28 cellular contexts compared by ENCODE assay signal in genomic region chr6:137913996-137914529, GRCh38.
"Had no signal": no experiment of that assay in that cellular context is flagged by ENCODE, and none has a peak within 500 bp of the region (broad histone marks: within the 10 kb centered on the region; RNA-seq: fewer than 3 reads in every experiment).

No MANE protein-coding gene starts in this region.

- H3K27me3 ChIP-seq: body of pancreas, esophagus muscularis mucosa, foreskin keratinocyte, gastrocnemius medialis, heart left ventricle had no signal

- H3K4me3 Mint-ChIP-seq: activated CD4-positive, alpha-beta memory T cell treated with anti-CD3 and anti-CD28 coated beads, Interleukin-2, amount 10 ng/mL, durations not matched to agents 7 days and 5 days; activated CD4-positive, alpha-beta T cell treated with anti-CD3 and anti-CD28 coated beads, Interleukin-2, amount 10 ng/mL, durations not matched to agents 7 days and 5 days; activated naive CD8-positive, alpha-beta T cell; activated T-cell treated with anti-CD3 and anti-CD28 coated beads, Interleukin-2, amount 50 U/mL, for 4 hours; activated T-helper 17 cell treated with anti-CD3 and anti-CD28 coated beads, Interleukin-2, amount 50 U/mL, for 72 hours; effector memory CD8-positive, alpha-beta T cell had no signal

- H3K27ac ChIP-seq: body of pancreas, esophagus muscularis mucosa, foreskin keratinocyte, gastrocnemius medialis, heart left ventricle had no signal

- H3K27me3 Mint-ChIP-seq: activated CD4-positive, alpha-beta memory T cell treated with anti-CD3 and anti-CD28 coated beads, Interleukin-2, amount 10 ng/mL, durations not matched to agents 7 days and 5 days; activated CD4-positive, alpha-beta T cell treated with anti-CD3 and anti-CD28 coated beads, Interleukin-2, amount 10 ng/mL, durations not matched to agents 7 days and 5 days; activated naive CD8-positive, alpha-beta T cell; activated T-helper 17 cell treated with anti-CD3 and anti-CD28 coated beads, Interleukin-2, amount 50 U/mL, for 72 hours had no signal

- FAIRE-seq: colon had no signal

- H3K36me3 ChIP-seq: esophagus muscularis mucosa, gastrocnemius medialis, heart left ventricle had no signal

- H3K4me1 ChIP-seq: body of pancreas, foreskin keratinocyte had no signal

- H3K4me3 ChIP-seq: body of pancreas, esophagus muscularis mucosa, gastrocnemius medialis, heart left ventricle had no signal

- DNase-seq: activated CD4-positive, alpha-beta memory T cell treated with anti-CD3 and anti-CD28 coated beads, Interleukin-2, amount 10 ng/mL, durations not matched to agents 7 days and 5 days; activated CD4-positive, alpha-beta T cell treated with anti-CD3 and anti-CD28 coated beads for 1 hour; activated CD4-positive, alpha-beta T cell treated with anti-CD3 and anti-CD28 coated beads for 4 hours; activated CD4-positive, alpha-beta T cell treated with anti-CD3 and anti-CD28 coated beads, Interleukin-2, amount 10 ng/mL, durations not matched to agents 7 days and 5 days; activated CD4-positive, alpha-beta T cell treated with anti-CD3 and anti-CD28 coated beads, Interleukin-2, amount 50 U/mL, for 4 hours; activated effector memory CD4-positive, alpha-beta T cell treated with Interleukin-2 at 50 U/mL for 16 hours; activated gamma-delta T cell treated with Interleukin-2 at 50 U/mL for 16 hours; activated naive CD4-positive, alpha-beta T cell treated with anti-CD3 and anti-CD28 coated beads, Interleukin-2, amount 50 U/mL, for 16 hours; activated naive CD4-positive, alpha-beta T cell treated with Interleukin-2 at 50 U/mL for 16 hours; activated T-cell treated with anti-CD3 and anti-CD28 coated beads, Interleukin-2, amount 50 U/mL, for 4 hours; amniotic stem cell; aorta; body of pancreas; caudate nucleus; cortex of kidney; dermis blood vessel endothelial cell; effector CD4-positive, alpha-beta T cell; effector memory CD8-positive, alpha-beta T cell; erythroblast; foreskin keratinocyte; gastrocnemius medialis; glutamatergic neuron; heart left ventricle; hypothalamus had no signal

- ATAC-seq: activated T-cell treated with anti-CD3 and anti-CD28 coated beads, Interleukin-2, amount 50 U/mL, for 4 hours; activated T-helper 17 cell treated with anti-CD3 and anti-CD28 coated beads, Interleukin-2, amount 50 U/mL, for 72 hours; body of pancreas; effector memory CD8-positive, alpha-beta T cell; foreskin keratinocyte; gastrocnemius medialis; heart left ventricle had no signal

- H3K9me3 Mint-ChIP-seq: effector memory CD8-positive, alpha-beta T cell had no signal

- H3K27ac Mint-ChIP-seq: activated CD4-positive, alpha-beta memory T cell treated with anti-CD3 and anti-CD28 coated beads, Interleukin-2, amount 10 ng/mL, durations not matched to agents 7 days and 5 days; activated CD4-positive, alpha-beta T cell treated with anti-CD3 and anti-CD28 coated beads, Interleukin-2, amount 10 ng/mL, durations not matched to agents 7 days and 5 days; activated naive CD8-positive, alpha-beta T cell; activated T-helper 17 cell treated with anti-CD3 and anti-CD28 coated beads, Interleukin-2, amount 50 U/mL, for 72 hours; effector memory CD8-positive, alpha-beta T cell had no signal

- H3K9me3 ChIP-seq: body of pancreas had no signal
